2 cellular contexts compared by ENCODE assay signal in the genomic region with DNA sequence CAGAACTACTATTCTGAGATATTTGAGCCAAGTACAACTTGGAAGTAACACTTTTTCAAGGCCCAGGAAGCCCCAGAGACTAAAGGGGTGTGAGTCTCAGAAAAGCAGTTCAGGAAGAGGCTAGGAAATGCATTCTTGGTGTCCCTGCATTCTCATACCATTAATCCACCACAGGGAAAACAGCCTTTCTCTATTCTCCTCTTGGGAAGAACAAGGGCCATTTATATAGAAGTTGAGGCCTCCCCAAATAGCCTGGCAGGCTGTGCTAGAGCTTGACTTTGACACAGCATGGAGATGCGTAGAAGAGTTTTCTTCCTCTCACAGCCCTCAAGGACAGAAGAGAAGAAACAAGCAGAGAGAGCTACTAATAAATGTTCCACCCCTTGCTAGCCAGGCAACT.
A peak's percentile ranks its signal among the peaks of the same experiment; 100 is the strongest.
TF ChIP-seq lines count a peak whose summit lies in the region.

No MANE protein-coding gene starts in this region.

TF ChIP-seq in HCT116, 20 proteins besides CTCF, POLR2A, EP300 and RAD21:
- no peak for TF ChIP-seq EZH2phosphoT487 (IDR thresholded peaks at IDR 0.05; ENCODE audit: borderline replicate concordance)
- TF ChIP-seq JUND (IDR thresholded peaks at IDR 0.05), result 0 out of 2 replicates have a peak, but pooled peaks have one; percentile 6
- TF ChIP-seq SIN3A (IDR thresholded peaks at IDR 0.05; ENCODE audit: low read depth), result no peak
- no peak for TF ChIP-seq SP1 (IDR thresholded peaks at IDR 0.05; ENCODE audit: low read depth)
- TF ChIP-seq, protein P1, sequence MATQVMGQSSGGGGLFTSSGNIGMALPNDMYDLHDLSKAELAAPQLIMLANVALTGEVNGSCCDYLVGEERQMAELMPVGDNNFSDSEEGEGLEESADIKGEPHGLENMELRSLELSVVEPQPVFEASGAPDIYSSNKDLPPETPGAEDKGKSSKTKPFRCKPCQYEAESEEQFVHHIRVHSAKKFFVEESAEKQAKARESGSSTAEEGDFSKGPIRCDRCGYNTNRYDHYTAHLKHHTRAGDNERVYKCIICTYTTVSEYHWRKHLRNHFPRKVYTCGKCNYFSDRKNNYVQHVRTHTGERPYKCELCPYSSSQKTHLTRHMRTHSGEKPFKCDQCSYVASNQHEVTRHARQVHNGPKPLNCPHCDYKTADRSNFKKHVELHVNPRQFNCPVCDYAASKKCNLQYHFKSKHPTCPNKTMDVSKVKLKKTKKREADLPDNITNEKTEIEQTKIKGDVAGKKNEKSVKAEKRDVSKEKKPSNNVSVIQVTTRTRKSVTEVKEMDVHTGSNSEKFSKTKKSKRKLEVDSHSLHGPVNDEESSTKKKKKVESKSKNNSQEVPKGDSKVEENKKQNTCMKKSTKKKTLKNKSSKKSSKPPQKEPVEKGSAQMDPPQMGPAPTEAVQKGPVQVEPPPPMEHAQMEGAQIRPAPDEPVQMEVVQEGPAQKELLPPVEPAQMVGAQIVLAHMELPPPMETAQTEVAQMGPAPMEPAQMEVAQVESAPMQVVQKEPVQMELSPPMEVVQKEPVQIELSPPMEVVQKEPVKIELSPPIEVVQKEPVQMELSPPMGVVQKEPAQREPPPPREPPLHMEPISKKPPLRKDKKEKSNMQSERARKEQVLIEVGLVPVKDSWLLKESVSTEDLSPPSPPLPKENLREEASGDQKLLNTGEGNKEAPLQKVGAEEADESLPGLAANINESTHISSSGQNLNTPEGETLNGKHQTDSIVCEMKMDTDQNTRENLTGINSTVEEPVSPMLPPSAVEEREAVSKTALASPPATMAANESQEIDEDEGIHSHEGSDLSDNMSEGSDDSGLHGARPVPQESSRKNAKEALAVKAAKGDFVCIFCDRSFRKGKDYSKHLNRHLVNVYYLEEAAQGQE (IDR thresholded peaks at IDR 0.05; ENCODE audit: low read depth), result no peak
- TF ChIP-seq ZNF274 (IDR thresholded peaks at IDR 0.05; ENCODE audit: low read depth, low read length), result no peak
- TF ChIP-seq ELF1 (IDR thresholded peaks at IDR 0.05; ENCODE audit: borderline replicate concordance, low read depth), result no peak

TF ChIP-seq in endothelial cell of umbilical vein, 7 proteins besides CTCF, POLR2A, EP300 and RAD21:
- peak; percentile 3 for TF ChIP-seq POLR2AphosphoS5 (IDR thresholded peaks at IDR 0.05; ENCODE audit: insufficient read depth, low read depth, low read length)
- TF ChIP-seq MYC (IDR thresholded peaks at IDR 0.05; ENCODE audit: low read depth, low read length), result no peak
